In the genomic region with DNA sequence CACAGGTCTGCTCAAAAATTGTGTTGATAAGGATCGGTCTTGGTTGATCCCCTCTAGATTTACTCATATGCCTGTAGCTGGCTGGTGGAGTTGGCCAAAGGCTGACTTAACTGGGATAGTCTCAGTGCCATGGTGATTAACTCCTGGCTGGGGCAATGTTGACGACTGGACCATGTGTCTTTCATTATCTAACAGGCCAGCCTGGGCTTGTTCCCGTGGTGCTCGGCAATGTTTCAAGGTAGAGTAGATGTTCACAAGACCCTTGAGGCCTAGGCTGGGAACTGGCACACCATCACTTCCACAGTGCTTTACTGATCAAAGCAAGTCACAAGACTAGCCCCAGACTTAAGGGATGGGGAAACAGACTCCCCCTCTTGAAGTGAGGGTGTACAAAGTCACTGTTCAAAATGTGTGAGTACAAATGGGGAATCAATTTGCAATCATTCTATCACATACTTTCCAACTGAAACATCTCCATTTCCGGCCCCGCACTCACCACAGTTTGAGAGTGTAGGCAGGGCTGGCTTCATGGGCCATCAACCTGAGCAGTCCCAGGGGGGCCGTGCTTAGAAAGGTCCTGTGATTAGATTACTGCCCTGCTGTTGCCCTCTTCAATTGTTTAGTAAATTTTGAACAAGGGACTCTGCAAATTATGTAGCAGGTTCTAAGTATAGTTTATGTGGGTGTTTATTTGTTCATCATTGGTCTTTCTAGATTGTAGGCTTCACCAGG, we compare ENCODE assay signal across 16 cellular contexts.
"Had no signal": no experiment of that assay in that cellular context is flagged by ENCODE, and none has a peak within 500 bp of the region (broad histone marks: within the 10 kb centered on the region; RNA-seq: fewer than 3 reads in every experiment).

No MANE protein-coding gene starts in this region.

- H3K4me1 ChIP-seq: foreskin keratinocyte, tibial nerve had no signal

- H3K27me3 ChIP-seq: dorsolateral prefrontal cortex, foreskin keratinocyte, tibial nerve had no signal

- DNase-seq: activated CD4-positive, alpha-beta T cell treated with anti-CD3 and anti-CD28 coated beads, Interleukin-2, amount 10 ng/mL, durations not matched to agents 7 days and 5 days; activated CD8-positive, alpha-beta memory T cell treated with anti-CD3 and anti-CD28 coated beads, Interleukin-2, amount 50 U/mL, for 4 hours; activated CD8-positive, alpha-beta T cell treated with anti-CD3 and anti-CD28 coated beads, Interleukin-2, amount 10 ng/mL, durations not matched to agents 7 days and 5 days; activated effector memory CD4-positive, alpha-beta T cell treated with Interleukin-2 at 50 U/mL for 16 hours; activated naive CD4-positive, alpha-beta T cell treated with anti-CD3 and anti-CD28 coated beads, Interleukin-2, amount 10 ng/mL, durations not matched to agents 7 days and 5 days; activated naive CD8-positive, alpha-beta T cell treated with anti-CD3 and anti-CD28 coated beads, Interleukin-2, amount 50 U/mL, for 24 hours; activated T-cell treated with anti-CD3 and anti-CD28 coated beads, Interleukin-2, amount 50 U/mL, for 4 hours; anterior cingulate cortex; dorsolateral prefrontal cortex; foreskin keratinocyte; hypothalamus; mammary epithelial cell; retina; stimulated activated naive CD4-positive, alpha-beta T cell treated with Interleukin-2 at 50 U/mL for 16 hours had no signal

- H3K27ac ChIP-seq: foreskin keratinocyte, tibial nerve had no signal

- ATAC-seq: activated CD8-positive, alpha-beta T cell treated with anti-CD3 and anti-CD28 coated beads, Interleukin-2, amount 10 ng/mL, durations not matched to agents 7 days and 5 days; activated naive CD8-positive, alpha-beta T cell treated with anti-CD3 and anti-CD28 coated beads, Interleukin-2, amount 50 U/mL, for 24 hours; activated T-cell treated with anti-CD3 and anti-CD28 coated beads, Interleukin-2, amount 50 U/mL, for 4 hours; foreskin keratinocyte; left lobe of liver had no signal

- H3K4me3 ChIP-seq: dorsolateral prefrontal cortex, tibial nerve had no signal

- H3K36me3 ChIP-seq: tibial nerve had no signal
